31 cellular contexts compared by ENCODE assay signal in genomic region chr1:57712846-57713245, GRCh38.
"Had no signal": no experiment of that assay in that cellular context is flagged by ENCODE, and none has a peak within 500 bp of the region (broad histone marks: within the 10 kb centered on the region; RNA-seq: fewer than 3 reads in every experiment).

No MANE protein-coding gene starts in this region.

- ATAC-seq: natural killer cell; psoas muscle; right cardiac atrium; right lobe of liver; stimulated activated memory B cell treated with anti-CD40 and anti-IgM and Interleukin-4, amounts not matched to agents 10 μg/mL and 1 μg/mL and 100 μg/mL, for 72 hours; stimulated activated naive CD8-positive, alpha-beta T cell treated with anti-CD3 and anti-CD28 coated beads, Interleukin-15, amount 100 ng/mL, for 72 hours; stimulated activated naive CD8-positive, alpha-beta T cell treated with anti-CD3 and anti-CD28 coated beads, Interleukin-15, Interleukin-2, amounts not matched to agents 100 U/mL and 50 U/mL, for 24 hours; upper lobe of right lung had no signal

- H3K4me3 ChIP-seq: neural progenitor cell, ovary, psoas muscle, right lobe of liver, sigmoid colon, spleen, suprapubic skin, testis, tibial artery, transverse colon, upper lobe of right lung, uterus had no signal

- H3K4me3 Mint-ChIP-seq: natural killer cell; nephron; neural progenitor cell; stimulated activated memory B cell treated with anti-CD40 and anti-IgM and Interleukin-4, amounts not matched to agents 10 μg/mL and 1 μg/mL and 100 μg/mL, for 72 hours; stimulated activated naive CD8-positive, alpha-beta T cell treated with anti-CD3 and anti-CD28 coated beads, Interleukin-15, amount 100 ng/mL, for 72 hours; type B pancreatic cell had no signal

- H3K4me2 ChIP-seq: neural progenitor cell had no signal

- H3K27me3 Mint-ChIP-seq: progenitor cell of endocrine pancreas; stimulated activated memory B cell treated with anti-CD40 and anti-IgM and Interleukin-4, amounts not matched to agents 10 μg/mL and 1 μg/mL and 100 μg/mL, for 72 hours; stimulated activated naive CD8-positive, alpha-beta T cell treated with anti-CD3 and anti-CD28 coated beads, Interleukin-15, amount 100 ng/mL, for 72 hours; type B pancreatic cell had no signal

- H3K27ac Mint-ChIP-seq: natural killer cell; nephron; neural progenitor cell; progenitor cell of endocrine pancreas; stimulated activated memory B cell treated with anti-CD40 and anti-IgM and Interleukin-4, amounts not matched to agents 10 μg/mL and 1 μg/mL and 100 μg/mL, for 72 hours; stimulated activated naive CD8-positive, alpha-beta T cell treated with anti-CD3 and anti-CD28 coated beads, Interleukin-15, amount 100 ng/mL, for 72 hours; type B pancreatic cell had no signal

- H3K4me1 ChIP-seq: neural progenitor cell, parathyroid adenoma, psoas muscle, right lobe of liver, sigmoid colon, spleen, testis, tibial artery, transverse colon, upper lobe of right lung, uterus had no signal

- H3K4me1 Mint-ChIP-seq: natural killer cell; neural progenitor cell; stimulated activated memory B cell treated with anti-CD40 and anti-IgM and Interleukin-4, amounts not matched to agents 10 μg/mL and 1 μg/mL and 100 μg/mL, for 72 hours; stimulated activated naive CD8-positive, alpha-beta T cell treated with anti-CD3 and anti-CD28 coated beads, Interleukin-15, amount 100 ng/mL, for 72 hours had no signal

- H2AFZ ChIP-seq: neural progenitor cell, parathyroid adenoma had no signal

- H3K36me3 ChIP-seq: neural progenitor cell, ovary, right lobe of liver, sigmoid colon, spleen, suprapubic skin, tibial artery, transverse colon, upper lobe of right lung, uterus had no signal

- H3K27ac ChIP-seq: neural progenitor cell, ovary, parathyroid adenoma, psoas muscle, right lobe of liver, sigmoid colon, spleen, suprapubic skin, testis, tibial artery, transverse colon, upper lobe of right lung, uterus had no signal

- H3K9me3 ChIP-seq: psoas muscle, right lobe of liver, sigmoid colon, spleen, suprapubic skin, testis, transverse colon, upper lobe of right lung, uterus had no signal

- H3K9ac ChIP-seq: neural progenitor cell, parathyroid adenoma had no signal

- H3K27me3 ChIP-seq: neural progenitor cell, ovary, right lobe of liver, sigmoid colon, spleen, suprapubic skin, testis, tibial artery, transverse colon, upper lobe of right lung, uterus had no signal

- H3K9me3 Mint-ChIP-seq: nephron; stimulated activated memory B cell treated with anti-CD40 and anti-IgM and Interleukin-4, amounts not matched to agents 10 μg/mL and 1 μg/mL and 100 μg/mL, for 72 hours; type B pancreatic cell had no signal

- DNase-seq: natural killer cell; occipital lobe; ovary; posterior cingulate gyrus; psoas muscle; right cardiac atrium; right lobe of liver; sigmoid colon; small intestine; spleen; stimulated activated CD4-positive, alpha-beta T cell treated with anti-CD3 and anti-CD28 coated beads, Interleukin-12 subunit alpha, Interleukin-12 subunit beta, amount 100 ng/mL, for 4 hours; stimulated activated CD4-positive, alpha-beta T cell treated with anti-CD3 and anti-CD28 coated beads, Interleukin-1b, Interleukin-23, amount 100 ng/mL, for 48 hours; stimulated activated CD4-positive, alpha-beta T cell treated with anti-CD3 and anti-CD28 coated beads, Interleukin-4, amount 100 ng/mL, for 1 hour; stimulated activated CD4-positive, alpha-beta T cell treated with anti-CD3 and anti-CD28 coated beads, Interleukin-4, amount 100 ng/mL, for 4 hours; stimulated activated CD8-positive, alpha-beta memory T cell treated with anti-CD3 and anti-CD28 coated beads, Interleukin-4, amount 100 ng/mL, for 48 hours; stimulated activated naive CD4-positive, alpha-beta T cell; stimulated activated naive CD8-positive, alpha-beta T cell treated with anti-CD3 and anti-CD28 coated beads, Interleukin-15, amount 100 ng/mL, for 72 hours; stimulated activated naive CD8-positive, alpha-beta T cell treated with anti-CD3 and anti-CD28 coated beads, Interleukin-15, Interleukin-2, amounts not matched to agents 100 U/mL and 50 U/mL, for 24 hours; substantia nigra; testis; tibial artery; transverse colon; upper lobe of right lung; uterus had no signal

- H3K36me3 Mint-ChIP-seq: natural killer cell; neural progenitor cell; stimulated activated memory B cell treated with anti-CD40 and anti-IgM and Interleukin-4, amounts not matched to agents 10 μg/mL and 1 μg/mL and 100 μg/mL, for 72 hours; type B pancreatic cell had no signal

- H3K79me2 ChIP-seq: parathyroid adenoma had no signal
